ENCODE assay signal across 8 cellular contexts in the genomic region with DNA sequence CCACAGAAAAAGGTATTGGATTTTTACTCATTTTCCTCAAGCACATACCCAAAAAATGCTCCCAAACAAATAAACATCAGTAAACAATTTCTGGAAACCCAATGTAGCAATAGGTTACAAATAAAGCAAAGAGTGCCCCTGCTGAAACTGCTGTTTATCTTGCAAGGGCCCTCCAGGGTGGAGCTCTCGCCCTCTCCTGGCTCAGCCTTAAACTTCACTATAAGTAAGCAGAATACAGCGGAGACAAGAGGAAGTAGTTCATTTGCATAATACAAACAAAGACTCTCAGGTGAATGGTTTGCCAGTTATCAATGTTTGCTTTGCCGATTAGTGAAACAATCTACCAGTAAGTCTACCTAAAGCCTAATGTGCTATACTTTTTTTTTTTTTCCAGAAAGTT.
A peak's percentile ranks its signal among the peaks of the same experiment; 100 is the strongest.
DNase-seq lines count a peak whose midpoint lies in the region; ATAC-seq, FAIRE-seq and TF ChIP-seq lines count a peak whose summit lies in the region.

No MANE protein-coding gene starts in this region.

- dilution Hi-C loops in IMR-90 (cut with HindIII; ENCODE audit: low sequenced_read_pairs, unreplicated experiment), result no loop called here

- H3K27ac Mint-ChIP-seq in mesothelial cell of epicardium, result no peak overlapping the region

- no peaks in the 10 kb centered on the region for H3K27me3 Mint-ChIP-seq in mesothelial cell of epicardium (ENCODE audit: low read depth)

- H2BK15ac ChIP-seq in IMR-90 (ENCODE audit: low read depth, low read length), result no peak overlapping the region

- no peak overlapping the region for H3K4ac ChIP-seq in IMR-90 (ENCODE audit: low read depth, low read length)

- peaks cover 5% of the 10 kb centered on the region for H3K27me3 ChIP-seq in IMR-90 (ENCODE audit: control insufficient read depth, insufficient read depth, low read length)

- H2AFZ ChIP-seq in IMR-90 (replicated peaks; ENCODE audit: low read length, poor library complexity), result no peak overlapping the region

- POLR2A ChIA-PET in IMR-90 (lab: Charles Lee; ENCODE audit: unreplicated experiment), result no interaction called here

- H3K36me3 Mint-ChIP-seq in mesothelial cell of epicardium, result no peaks in the 10 kb centered on the region

- CTCF ChIA-PET in IMR-90 (lab: Yijun Ruan, JAX), result no interaction called here

- H3K18ac ChIP-seq in IMR-90 (ENCODE audit: low read depth, low read length), result no peak overlapping the region

- H3K27ac ChIP-seq in IMR-90 (ENCODE audit: insufficient read depth, low read length), result no peak overlapping the region

- ATAC-seq in GM21423 (IDR thresholded peaks at IDR 0.05; ENCODE audit: unreplicated experiment) (peak; percentile 84), IMR-90 (ENCODE audit: low read depth) (no peak), HG02610 (IDR thresholded peaks at IDR 0.05; ENCODE audit: unreplicated experiment) (no peak)

- H3K9me3 ChIP-seq in IMR-90 (ENCODE audit: control insufficient read depth, insufficient read depth, low read length), result no peaks in the 10 kb centered on the region

- peaks cover 8% of the 10 kb centered on the region for H3K4me1 Mint-ChIP-seq in mesothelial cell of epicardium

- in situ Hi-C loops in IMR-90 (cut with MboI; ENCODE audit: low sequenced_read_pairs), result no loop called here

- peaks cover 19% of the 10 kb centered on the region for H3K9me3 Mint-ChIP-seq in mesothelial cell of epicardium

- H3K4me3 Mint-ChIP-seq in mesothelial cell of epicardium, result no peak overlapping the region

- no peak overlapping the region for H3K56ac ChIP-seq in IMR-90 (ENCODE audit: extremely low read depth, insufficient read depth, low read length)

- no peak overlapping the region for H3K9ac ChIP-seq in IMR-90 (ENCODE audit: low read depth, low read length)

- no peak overlapping the region for H4K91ac ChIP-seq in IMR-90 (ENCODE audit: insufficient read depth, low read depth, low read length)

- WGBS in IMR-90 (ENCODE audit: extremely low coverage in 2 of 2, insufficient read length in 1 of 2), 2 experiments, result no CpG with 5 or more reads among the region's 3 CpGs

- H3K4me3 ChIP-seq in IMR-90 (ENCODE audit: insufficient read depth, low read depth, low read length), result no peak overlapping the region

- H4K8ac ChIP-seq in IMR-90 (ENCODE audit: low read depth in 2 of 2, low read length in 2 of 2), result no peak overlapping the region

- no peak overlapping the region for H3K14ac ChIP-seq in IMR-90 (replicated peaks; ENCODE audit: low read depth, low read length)

- H3K36me3 ChIP-seq in IMR-90 (ENCODE audit: control insufficient read depth, insufficient read depth, low read length), result no peaks in the 10 kb centered on the region

- no peak overlapping the region for H2AK5ac ChIP-seq in IMR-90 (ENCODE audit: low read depth, low read length)

- H3K79me1 ChIP-seq in IMR-90 (ENCODE audit: low read depth in 1 of 2, low read length in 2 of 2), result no peaks in the 10 kb centered on the region

- TF ChIP-seq POLR2A in IMR-90 (IDR thresholded peaks at IDR 0.05; ENCODE audit: low read depth, low read length) (no peak), erythroblast (IDR thresholded peaks at IDR 0.05; ENCODE audit: low read length) (no peak)

- no peak for TF ChIP-seq RAD21 in IMR-90 (IDR thresholded peaks at IDR 0.05; ENCODE audit: low read length)

- no peaks in the 10 kb centered on the region for H3K9me1 ChIP-seq in IMR-90 (ENCODE audit: insufficient read depth, low read length)

- H4K20me1 ChIP-seq in IMR-90 (ENCODE audit: insufficient read depth, low read length), result no peaks in the 10 kb centered on the region

- H2BK120ac ChIP-seq in IMR-90 (ENCODE audit: low read depth, low read length), result no peak overlapping the region

- H4K5ac ChIP-seq in IMR-90 (ENCODE audit: low read depth, low read length), result no peak overlapping the region

- intact Hi-C loops in IMR-90 (cut with micrococcal nuclease), result no loop called here

- no TSS peak for BruUV-seq in IMR-90 (replicated peaks; lab: Mats Ljungman, UMichigan)

- H3K4me2 ChIP-seq in IMR-90 (ENCODE audit: low read depth, low read length), result no peak overlapping the region

- H2BK5ac ChIP-seq in IMR-90 (ENCODE audit: low read depth, low read length, poor library complexity, severe bottlenecking), result no peak overlapping the region

- H3K23ac ChIP-seq in IMR-90 (ENCODE audit: low read depth, low read length), result no peak overlapping the region

- peak; percentile 54 for FAIRE-seq in G401.6 (lab: Jason Lieb, UNC)

- H3K4me1 ChIP-seq in IMR-90 (ENCODE audit: control insufficient read depth, insufficient read depth, low read length), result 0 out of 2 replicates have a peak, but pooled peaks cover 2% of the 10 kb centered on the region

- H2AK9ac ChIP-seq in IMR-90 (replicated peaks; ENCODE audit: low read depth, low read length, poor library complexity), result no peak overlapping the region

- TF ChIP-seq CTCF in IMR-90 (conservative IDR thresholded peaks at IDR 0.05; ENCODE audit: low read depth, low read length) (no peak), mesothelial cell of epicardium (IDR thresholded peaks at IDR 0.05; ENCODE audit: unreplicated experiment) (no peak)

- peak; percentile 2 for DNase-seq in IMR-90
- DNase-seq in erythroblast (lab: John Stamatoyannopoulos, UW), result peak; percentile 39 to 40
- no peak for DNase-seq in mesothelial cell of epicardium (ENCODE audit: low spot score in 2 of 2, unreplicated experiment in 2 of 2)
- DNase-seq in activated gamma-delta T cell (lab: John Stamatoyannopoulos, UW), result no peak
- DNase-seq in activated T-cell treated with anti-CD3 and anti-CD28 coated beads, Interleukin-2, amount 50 U/mL, for 48 hours, result no peak

- no peak overlapping the region for H2BK20ac ChIP-seq in IMR-90 (ENCODE audit: low read depth, low read length)

TF ChIP-seq in IMR-90, 13 proteins besides CTCF, POLR2A, EP300 and RAD21:
- TF ChIP-seq CHD1 (IDR thresholded peaks at IDR 0.05; ENCODE audit: low read depth, low read length) (no peak), FOS (IDR thresholded peaks at IDR 0.05; ENCODE audit: low read depth, low read length) (no peak), MXI1 (IDR thresholded peaks at IDR 0.05; ENCODE audit: borderline replicate concordance, low read depth, low read length) (no peak), CEBPB (IDR thresholded peaks at IDR 0.05; ENCODE audit: low read depth, low read length) (no peak)

Comparison
In these comparisons a context has a peak if more than half of its experiments do, and no peak if none do; other contexts are left out.
1. DNase-seq: peak in IMR-90 (single experiment) and erythroblast (2 of 2); none in mesothelial cell of epicardium (0 of 2), activated gamma-delta T cell (single experiment) and activated T-cell treated with anti-CD3 and anti-CD28 coated beads, Interleukin-2, amount 50 U/mL, for 48 hours (0 of 2).